In genomic region chr11:32116668-32117067, GRCh38 we compare ENCODE assay signal across 20 cellular contexts.
"Had no signal": no experiment of that assay in that cellular context is flagged by ENCODE, and none has a peak within 500 bp of the region (broad histone marks: within the 10 kb centered on the region; RNA-seq: fewer than 3 reads in every experiment).

No MANE protein-coding gene starts in this region.

- H2AFZ ChIP-seq: neural progenitor cell had no signal

- H3K27ac ChIP-seq: left lung, neural progenitor cell, prostate gland, right atrium auricular region, thoracic aorta, tibial nerve, upper lobe of left lung had no signal

- H3K4me1 ChIP-seq: left lung, neural progenitor cell, prostate gland, right atrium auricular region, tibial nerve, upper lobe of left lung had no signal

- H3K4me3 ChIP-seq: left lung, neural progenitor cell, prostate gland, right atrium auricular region, thoracic aorta, tibial nerve, upper lobe of left lung had no signal

- H3K27me3 ChIP-seq: left lung, neural progenitor cell, right atrium auricular region, tibial nerve, upper lobe of left lung had no signal

- H3K9me3 ChIP-seq: left lung, prostate gland, right atrium auricular region, thoracic aorta, tibial nerve, upper lobe of left lung had no signal

- DNase-seq: cerebellar nuclear complex; cortex of kidney; effector memory CD8-positive, alpha-beta T cell; erythroblast; left cardiac atrium; left lung; mammary epithelial cell; mesendoderm; midbrain; stimulated activated CD4-positive, alpha-beta T cell treated with anti-CD3 and anti-CD28 coated beads, Interleukin-4, amount 100 ng/mL, for 4 hours; stimulated activated naive CD8-positive, alpha-beta T cell treated with anti-CD3 and anti-CD28 coated beads, Interleukin-15, Interleukin-2, amounts not matched to agents 100 U/mL and 50 U/mL, for 24 hours; substantia nigra; upper lobe of left lung had no signal

- H3K9ac ChIP-seq: neural progenitor cell had no signal

- H3K4me2 ChIP-seq: neural progenitor cell had no signal

- H3K36me3 ChIP-seq: left lung, neural progenitor cell, prostate gland, right atrium auricular region, thoracic aorta, tibial nerve, upper lobe of left lung had no signal

- ATAC-seq: effector memory CD8-positive, alpha-beta T cell; left cardiac atrium; left lung; sciatic nerve; stimulated activated memory B cell treated with anti-CD40 and anti-IgM and Interleukin-4, amounts not matched to agents 10 μg/mL and 1 μg/mL and 100 μg/mL, for 72 hours; stimulated activated naive CD8-positive, alpha-beta T cell treated with anti-CD3 and anti-CD28 coated beads, Interleukin-15, Interleukin-2, amounts not matched to agents 100 U/mL and 50 U/mL, for 24 hours had no signal
